In the genomic region with DNA sequence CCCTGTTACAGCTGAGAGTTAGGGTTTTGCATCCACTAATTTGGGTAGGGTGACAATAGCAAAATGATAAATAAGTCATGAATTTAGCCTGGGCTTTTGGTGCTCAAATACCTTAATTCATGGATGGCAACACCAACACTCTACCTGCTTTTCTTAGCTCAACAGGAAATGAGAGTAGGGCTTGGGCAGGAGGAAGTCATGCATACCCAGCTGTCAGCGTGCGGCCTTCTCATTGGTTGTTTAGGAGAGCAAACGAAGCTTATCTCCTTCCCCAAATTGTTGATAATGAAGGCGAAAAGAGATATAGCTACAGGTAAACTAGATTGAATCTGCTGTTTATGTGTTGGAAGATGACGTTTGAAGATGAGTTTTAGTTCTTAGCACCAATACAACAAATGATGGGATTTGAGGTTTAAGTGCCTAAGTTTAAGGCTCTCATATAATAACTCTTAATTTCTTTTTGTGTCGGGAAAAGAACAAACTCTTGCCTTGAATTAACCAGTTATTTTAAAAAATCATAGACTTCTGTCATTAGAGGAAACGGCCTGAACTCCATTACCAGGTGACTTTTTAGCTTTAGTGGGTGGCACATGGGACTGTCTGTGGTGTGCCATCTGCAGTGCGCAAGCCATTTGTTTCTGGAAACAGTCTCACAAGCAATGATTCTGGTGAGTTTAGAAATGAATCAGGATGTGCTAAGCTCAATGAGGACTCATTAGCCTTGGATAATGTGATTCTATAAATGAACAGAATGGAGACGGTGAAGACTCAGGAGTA, we compare ENCODE assay signal across 9 cellular contexts. TPM values are rescaled to one million over a fixed set of nuclear protein-coding genes. Genes with fewer than 3 reads are reported as not detected.
DNase-seq lines count a peak whose midpoint lies in the region; ATAC-seq and TF ChIP-seq lines count a peak whose summit lies in the region.
"Had no signal": no experiment of that assay in that cellular context is flagged by ENCODE, and none has a peak within 500 bp of the region (broad histone marks: within the 10 kb centered on the region; RNA-seq: fewer than 3 reads in every experiment).

No MANE protein-coding gene starts in this region.

- DNase-seq in GM06990 (ENCODE audit: extremely low read depth, insufficient read length), result peak; percentile 54
- DNase-seq in effector memory CD4-positive, alpha-beta T cell, result peak in 2 of 3 donors; percentile 22 to 44
- DNase-seq in NK-92 (lab: John Stamatoyannopoulos, UW; ENCODE audit: unreplicated experiment), result no peak
- DNase-seq in NCI-H2227 (lab: John Stamatoyannopoulos, UW; ENCODE audit: unreplicated experiment), result no peak
- no peak for DNase-seq in activated gamma-delta T cell (lab: John Stamatoyannopoulos, UW)
- no peak for DNase-seq in SK-N-SH
- DNase-seq: NCI-H187 treated with DMSO at 0.1 percent for 48 hours had no signal

- no peaks in the 10 kb centered on the region for H3K9me2 ChIP-seq in SK-N-SH

- H3K4me3 ChIP-seq in GM06990 (replicated peaks; ENCODE audit: low read depth, low read length) (no peak overlapping the region), SK-N-SH (ENCODE audit: low read depth in 2 of 2, low read length in 1 of 2) (no peak overlapping the region)
- H3K4me3 ChIP-seq in effector memory CD4-positive, alpha-beta T cell (ENCODE audit: insufficient read depth, low read depth, low read length, poor library complexity, severe bottlenecking), result peak overlapping the region; percentile 29

- no peak for TF ChIP-seq EP300 in SK-N-SH (IDR thresholded peaks at IDR 0.05; ENCODE audit: borderline replicate concordance in 1 of 2, low read depth in 1 of 2, low read length in 1 of 2)

- H3K36me3 ChIP-seq in GM06990 (ENCODE audit: control insufficient read depth, insufficient read depth, low read length) (no peaks in the 10 kb centered on the region), SK-N-SH (replicated peaks in 1 of 2; ENCODE audit: control insufficient read depth in 1 of 2, insufficient read depth in 2 of 2, low read length in 1 of 2) (peaks cover 0 to 29% of the 10 kb centered on the region in 2 experiments)
- no peaks in the 10 kb centered on the region for H3K36me3 ChIP-seq in effector memory CD4-positive, alpha-beta T cell (ENCODE audit: control insufficient read depth, insufficient read depth, low read length)

- H3K4me1 ChIP-seq in effector memory CD4-positive, alpha-beta T cell (ENCODE audit: control insufficient read depth, insufficient read depth, low read length, poor library complexity, severe bottlenecking), result peaks cover 44% of the 10 kb centered on the region
- H3K4me1 ChIP-seq in SK-N-SH (ENCODE audit: control insufficient read depth in 1 of 2, insufficient read depth in 2 of 2, low read depth in 1 of 2, low read length in 1 of 2), result peaks cover 2 to 37% of the 10 kb centered on the region in 2 experiments

- TF ChIP-seq CTCF in GM06990 (IDR thresholded peaks at IDR 0.05; ENCODE audit: insufficient read depth, low read length, poor library complexity, severe bottlenecking) (no peak), SK-N-SH (IDR thresholded peaks at IDR 0.05) (no peak)

- TF ChIP-seq RAD21 in SK-N-SH (IDR thresholded peaks at IDR 0.05; ENCODE audit: low read length), result no peak

- no peaks in the 10 kb centered on the region for H3K27me3 ChIP-seq in GM06990 (replicated peaks; ENCODE audit: control insufficient read depth, insufficient read depth, low read length)
- no peaks in the 10 kb centered on the region for H3K27me3 ChIP-seq in effector memory CD4-positive, alpha-beta T cell (replicated peaks; ENCODE audit: control insufficient read depth, insufficient read depth, low read length, poor library complexity, severe bottlenecking)
- H3K27me3 ChIP-seq in SK-N-SH (ENCODE audit: insufficient read depth), result no peaks in the 10 kb centered on the region

- H3K9me3 ChIP-seq in effector memory CD4-positive, alpha-beta T cell (ENCODE audit: control insufficient read depth, low read length), result no peaks in the 10 kb centered on the region
- H3K9me3 ChIP-seq in SK-N-SH, result no peaks in the 10 kb centered on the region

- H2AFZ ChIP-seq in SK-N-SH (ENCODE audit: low read depth), result no peak overlapping the region

- H3K27ac ChIP-seq in effector memory CD4-positive, alpha-beta T cell (ENCODE audit: insufficient read depth, low read length, poor library complexity, severe bottlenecking), result peak overlapping the region; percentile 59
- no peak overlapping the region; a peak in 1 of 4 replicates for H3K27ac ChIP-seq in SK-N-SH (ENCODE audit: low read depth in 2 of 2, low read length in 1 of 2)

- no peak overlapping the region for H3K9ac ChIP-seq in SK-N-SH

- ATAC-seq in GM21423 (IDR thresholded peaks at IDR 0.05; ENCODE audit: unreplicated experiment), result peak; percentile 89
- ATAC-seq in HG03571 (IDR thresholded peaks at IDR 0.05; ENCODE audit: unreplicated experiment), result peak; percentile 75

- WGBS in SK-N-SH (ENCODE audit: low lambda C conversion rate), result 96% methylated on average over 9 of the region's 9 CpGs

- H4K20me1 ChIP-seq in SK-N-SH (ENCODE audit: insufficient read depth), result peaks cover 99% of the 10 kb centered on the region

- H3K79me2 ChIP-seq in SK-N-SH (ENCODE audit: insufficient read depth), result peaks cover 99% of the 10 kb centered on the region

- no peak overlapping the region for H3K4me2 ChIP-seq in SK-N-SH

- peaks cover 22% of the 10 kb centered on the region for H3F3A ChIP-seq in SK-N-SH (replicated peaks; ENCODE audit: insufficient read depth)

- CTCF ChIA-PET in SK-N-SH (lab: Yijun Ruan, JAX), result interaction anchor here (0.9 to 1.5 kb wide), 4 partner anchors 10 to 114 kb away, joined by 3 to 5 read pairs (median 4); no protein-coding TSS in a partner anchor

- POLR2A ChIA-PET in SK-N-SH (lab: Yijun Ruan, JAX), result no interaction called here

TF ChIP-seq in SK-N-SH, 30 proteins besides CTCF, POLR2A, EP300 and RAD21:
- TF ChIP-seq ZBTB33 (IDR thresholded peaks at IDR 0.05; ENCODE audit: borderline replicate concordance, low read depth) (no peak), TCF12 (IDR thresholded peaks at IDR 0.05) (no peak), TAF1 (IDR thresholded peaks at IDR 0.05; ENCODE audit: borderline replicate concordance, low read depth, low read length) (no peak), TEAD4 (IDR thresholded peaks at IDR 0.05; ENCODE audit: borderline replicate concordance, insufficient read depth) (no peak), ELF1 (IDR thresholded peaks at IDR 0.05) (no peak)

RNA-seq across cellular contexts. Expression of gene MAP4K4, which starts 19.7 kb away (rescaled TPM):
- 68.5 and 72.9 TPM in 2 replicates for polyA plus RNA-seq in SK-N-SH (2012; rRNA removed)
- 72.8 and 73.6 TPM in 2 replicates for polyA plus RNA-seq in SK-N-SH (2012; cell fraction: cytosol; rRNA removed)
- polyA plus RNA-seq in SK-N-SH (2012; cell fraction: nucleus; rRNA removed), result 94.7 and 115 TPM in 2 replicates

Comparison
In these comparisons a context has a peak if more than half of its experiments do, and no peak if none do; other contexts are left out.
1. DNase-seq: peak in GM06990 (single experiment) and effector memory CD4-positive, alpha-beta T cell (2 of 3); none in NK-92 (single experiment), NCI-H2227 (single experiment), activated gamma-delta T cell (single experiment) and SK-N-SH (single experiment).